ENCODE assay signal across 8 cellular contexts in the genomic region with DNA sequence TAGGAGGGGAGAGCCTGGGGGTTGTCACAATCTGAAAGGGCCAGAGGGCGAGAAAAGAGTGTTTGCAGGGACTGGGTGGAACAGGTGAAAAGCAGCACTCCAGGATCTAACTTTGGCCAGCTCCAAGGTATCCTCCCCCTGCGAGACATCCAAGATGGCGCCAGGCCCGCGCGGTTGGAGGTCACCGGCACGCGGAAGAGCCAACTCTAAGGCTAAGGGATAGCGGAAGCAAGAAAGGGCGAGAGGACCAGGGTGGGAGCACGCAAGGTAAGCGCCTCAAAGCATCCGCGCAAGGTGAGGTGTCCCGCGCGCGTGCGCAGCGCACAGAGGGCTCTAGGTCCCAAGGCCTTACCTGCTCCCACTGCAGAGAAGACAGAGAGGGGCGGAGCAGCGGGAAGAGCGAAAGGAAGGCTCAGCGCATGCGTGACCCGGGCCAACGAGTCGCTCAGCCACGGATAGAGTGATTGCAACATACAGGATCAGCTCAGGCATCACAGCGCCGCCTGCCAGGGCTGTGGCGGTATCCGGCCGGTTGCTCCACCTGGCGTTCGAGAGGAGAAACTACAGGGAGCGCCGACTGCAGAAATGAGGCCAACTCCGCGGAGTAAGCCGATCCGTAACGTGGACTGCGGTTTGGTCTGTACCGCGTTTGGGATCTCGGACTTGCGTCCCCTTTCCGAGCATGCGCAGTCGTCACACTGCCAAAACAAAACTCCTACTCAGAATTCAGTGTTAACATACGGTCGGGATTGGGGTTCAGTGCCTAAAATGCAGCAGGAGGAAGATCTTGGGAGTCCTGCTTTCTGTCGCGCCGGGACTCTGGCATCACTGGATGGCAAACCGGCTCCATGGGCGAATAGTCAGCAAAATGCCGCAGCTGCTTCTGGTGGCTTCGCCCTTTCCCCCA. TPM values are rescaled to one million over a fixed set of nuclear protein-coding genes. Genes with fewer than 3 reads are reported as not detected.
DNase-seq lines count a peak whose midpoint lies in the region; ATAC-seq and TF ChIP-seq lines count a peak whose summit lies in the region.

A gene (minus strand): TSS at position 383 of the 907 bp plus-strand sequence. CDS start 3,469 bp downstream, outside the sequence.

- intact Hi-C loops in naive thymus-derived CD4-positive, alpha-beta T cell (cut with micrococcal nuclease): loop anchor here (1.0 to 5.0 kb wide), 15 partner anchors 19 to 821 kb away; a partner anchor contains a TSS

- CTCF ChIA-PET in naive thymus-derived CD4-positive, alpha-beta T cell (lab: Charles Lee): interaction anchor here (0.6 to 4.6 kb wide), 21 partner anchors 10 to 381 kb away, joined by 3 to 37 read pairs (median 4); a partner anchor contains a TSS

- H3K27ac ChIP-seq in naive thymus-derived CD4-positive, alpha-beta T cell (ENCODE audit: low read depth, low read length): peak within 1 kb of the TSS; percentile 76

- peaks cover 3 to 24% (median 8%) of the 10 kb centered on the region in 3 experiments for H3K36me3 ChIP-seq in naive thymus-derived CD4-positive, alpha-beta T cell (ENCODE audit: control insufficient read depth in 2 of 3, insufficient read depth in 3 of 3, low read length in 3 of 3)

- peak; percentile 100 for TF ChIP-seq CTCF in LNCAP (IDR thresholded peaks at IDR 0.05)

- H3K27me3 Mint-ChIP-seq in naive thymus-derived CD4-positive, alpha-beta T cell: peaks cover 16 to 35% (median 21%) of the 10 kb centered on the region in 5 donors
- H3K27me3 Mint-ChIP-seq in stimulated activated naive B cell treated with anti-CD40 and anti-IgM and Interleukin-4, amounts not matched to agents 10 μg/mL and 1 μg/mL and 100 μg/mL, for 72 hours: peaks cover 11 to 22% of the 10 kb centered on the region in 2 donors

- no peaks in the 10 kb centered on the region for H3K27me3 ChIP-seq in naive thymus-derived CD4-positive, alpha-beta T cell (ENCODE audit: control insufficient read depth in 2 of 2, insufficient read depth in 2 of 2, low read length in 2 of 2)

- H3K9me3 Mint-ChIP-seq in naive thymus-derived CD4-positive, alpha-beta T cell: no peaks in the 10 kb centered on the region
- no peaks in the 10 kb centered on the region for H3K9me3 Mint-ChIP-seq in stimulated activated naive B cell treated with anti-CD40 and anti-IgM and Interleukin-4, amounts not matched to agents 10 μg/mL and 1 μg/mL and 100 μg/mL, for 72 hours

- peak within 1 kb of the TSS; percentile 91 to 99 (median 94) for H3K4me3 Mint-ChIP-seq in naive thymus-derived CD4-positive, alpha-beta T cell
- peak within 1 kb of the TSS; percentile 86 for H3K4me3 Mint-ChIP-seq in stimulated activated naive B cell treated with anti-CD40 and anti-IgM and Interleukin-4, amounts not matched to agents 10 μg/mL and 1 μg/mL and 100 μg/mL, for 72 hours

- peaks cover 7 to 21% of the 10 kb centered on the region in 2 donors for H3K4me1 ChIP-seq in naive thymus-derived CD4-positive, alpha-beta T cell (ENCODE audit: control insufficient read depth in 2 of 2, insufficient read depth in 2 of 2, low read length in 2 of 2)

- peak; percentile 97 for ATAC-seq in naive thymus-derived CD4-positive, alpha-beta T cell
- ATAC-seq in stimulated activated naive B cell treated with anti-CD40 and anti-IgM and Interleukin-4, amounts not matched to agents 10 μg/mL and 1 μg/mL and 100 μg/mL, for 72 hours (replicated peaks): peak; percentile 94 to 96

- H3K4me1 Mint-ChIP-seq in naive thymus-derived CD4-positive, alpha-beta T cell: peaks cover 21 to 37% (median 32%) of the 10 kb centered on the region in 7 donors
- H3K4me1 Mint-ChIP-seq in stimulated activated naive B cell treated with anti-CD40 and anti-IgM and Interleukin-4, amounts not matched to agents 10 μg/mL and 1 μg/mL and 100 μg/mL, for 72 hours: peaks cover 2 to 25% of the 10 kb centered on the region in 2 donors

- peak within 1 kb of the TSS; percentile 64 for H3K4me3 ChIP-seq in naive thymus-derived CD4-positive, alpha-beta T cell (ENCODE audit: low read length)

- peak within 1 kb of the TSS; percentile 91 to 98 (median 95) for H3K27ac Mint-ChIP-seq in naive thymus-derived CD4-positive, alpha-beta T cell
- peak within 1 kb of the TSS; percentile 88 for H3K27ac Mint-ChIP-seq in stimulated activated naive B cell treated with anti-CD40 and anti-IgM and Interleukin-4, amounts not matched to agents 10 μg/mL and 1 μg/mL and 100 μg/mL, for 72 hours

- peaks cover 0 to 17% (median 9%) of the 10 kb centered on the region in 5 donors for H3K36me3 Mint-ChIP-seq in naive thymus-derived CD4-positive, alpha-beta T cell
- H3K36me3 Mint-ChIP-seq in stimulated activated naive B cell treated with anti-CD40 and anti-IgM and Interleukin-4, amounts not matched to agents 10 μg/mL and 1 μg/mL and 100 μg/mL, for 72 hours: peaks cover 7 to 10% of the 10 kb centered on the region in 2 donors

- DNase-seq in ELR (ENCODE audit: low read depth): peak; percentile 98
- DNase-seq in GOT3 (lab: John Stamatoyannopoulos, UW): peak; percentile 89
- peak; percentile 98 for DNase-seq in RPMI8226
- DNase-seq in activated T-helper 1 cell treated with anti-CD3 and anti-CD28 coated beads, Interleukin-2, amount 50 U/mL, for 16 hours (ENCODE audit: low read depth in 1 of 2, low spot score in 1 of 2): peak; percentile 96 to 97
- DNase-seq in fibroblast of gingiva (ENCODE audit: low read depth): peak; percentile 98
- DNase-seq in naive thymus-derived CD4-positive, alpha-beta T cell: peak; percentile 92 to 98 (median 97)
- DNase-seq in stimulated activated naive B cell treated with anti-CD40 and anti-IgM and Interleukin-4, amounts not matched to agents 10 μg/mL and 1 μg/mL and 100 μg/mL, for 72 hours: peak; percentile 97

- POLR2A ChIA-PET in naive thymus-derived CD4-positive, alpha-beta T cell (lab: Charles Lee): interaction anchor here (0.6 to 2.5 kb wide), 17 partner anchors 16 to 670 kb away, joined by 3 to 10 read pairs (median 4); a partner anchor contains a TSS

- no peaks in the 10 kb centered on the region for H3K9me3 ChIP-seq in naive thymus-derived CD4-positive, alpha-beta T cell (ENCODE audit: control insufficient read depth in 2 of 3, low read length in 3 of 3)

RNA-seq across cellular contexts. Expression of the gene that starts here (rescaled TPM):
- total RNA-seq in naive thymus-derived CD4-positive, alpha-beta T cell: 100 to 1,000 TPM; 237 to 332 (median 275) TPM
- polyA plus RNA-seq in naive thymus-derived CD4-positive, alpha-beta T cell: 100 to 1,000 TPM; 586 to 659 TPM

Comparison
In these comparisons a context has a peak if more than half of its experiments do, and no peak if none do; other contexts are left out.
1. Peak in every context shown above with its lines: DNase-seq, ATAC-seq, H3K4me3 ChIP-seq and H3K27ac ChIP-seq.